In the genomic region with DNA sequence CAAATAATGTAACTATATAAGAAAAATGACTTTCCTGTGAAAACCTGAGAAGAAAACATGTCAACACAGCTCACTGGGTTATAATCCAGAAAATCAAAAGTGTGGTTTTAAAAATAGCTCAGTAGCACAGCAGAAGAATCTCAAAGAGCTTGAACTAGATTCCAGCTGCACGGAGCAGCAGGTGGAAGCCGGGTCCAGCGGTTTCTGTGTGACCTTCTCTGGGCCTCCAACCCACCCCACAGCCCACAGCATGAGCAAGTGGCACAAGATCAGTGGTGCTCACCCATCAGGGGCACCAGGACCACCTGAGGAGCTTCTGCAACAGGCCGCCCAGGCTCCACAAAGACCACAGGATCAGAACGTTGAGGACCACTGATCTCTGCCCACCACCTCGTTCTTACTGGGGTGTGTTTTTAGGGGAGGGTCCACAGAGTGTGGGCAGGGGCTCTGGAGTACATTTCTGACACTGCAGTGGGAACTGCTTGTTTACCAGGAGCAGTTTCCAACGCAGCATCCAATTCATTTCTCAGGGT, we compare ENCODE assay signal across 15 cellular contexts. TPM values are rescaled to one million over a fixed set of nuclear protein-coding genes. Genes with fewer than 3 reads are reported as not detected.
DNase-seq lines count a peak whose midpoint lies in the region; ATAC-seq, FAIRE-seq and TF ChIP-seq lines count a peak whose summit lies in the region.
"Had no signal": no experiment of that assay in that cellular context is flagged by ENCODE, and none has a peak within 500 bp of the region (broad histone marks: within the 10 kb centered on the region; RNA-seq: fewer than 3 reads in every experiment).

No MANE protein-coding gene starts in this region.

- TF ChIP-seq CTCF in left ventricle myocardium inferior (IDR thresholded peaks at IDR 0.05; ENCODE audit: borderline replicate concordance) (no peak), right atrium auricular region (IDR thresholded peaks at IDR 0.05) (no peak), lung (IDR thresholded peaks at IDR 0.05; ENCODE audit: control extremely low read depth, extremely low read depth) (no peak), psoas muscle (IDR thresholded peaks at IDR 0.05) (no peak), D721Med (IDR thresholded peaks at IDR 0.05; ENCODE audit: insufficient read depth, missing control alignments) (no peak)

- no peak for DNase-seq in left ventricle myocardium inferior
- DNase-seq in right atrium auricular region (ENCODE audit: low spot score): no peak
- DNase-seq in lung (ENCODE audit: low spot score): peak; percentile 22
- DNase-seq in psoas muscle: no peak
- DNase-seq in D721Med (ENCODE audit: insufficient read length, low spot score): no peak
- DNase-seq in NCI-H748 (lab: John Stamatoyannopoulos, UW; ENCODE audit: unreplicated experiment): no peak
- DNase-seq: ACHN; CD4-positive, CD25-positive, alpha-beta regulatory T cell; DMS79; GOT3; H9 had no signal

- H3K4me1 ChIP-seq in left ventricle myocardium inferior (peaks cover 46% of the 10 kb centered on the region), right atrium auricular region (peaks cover 0 to 37% of the 10 kb centered on the region in 2 donors), lung (ENCODE audit: control insufficient read depth in 2 of 2, insufficient read depth in 2 of 2, low read length in 2 of 2) (peaks cover 0 to 4% of the 10 kb centered on the region in 2 donors), psoas muscle (peaks cover 58% of the 10 kb centered on the region)

- H3K36me3 ChIP-seq in left ventricle myocardium inferior: peaks cover 8% of the 10 kb centered on the region
- no peaks in the 10 kb centered on the region for H3K36me3 ChIP-seq in right atrium auricular region
- H3K36me3 ChIP-seq in lung (ENCODE audit: control insufficient read depth in 2 of 2, insufficient read depth in 2 of 2, low read length in 2 of 2): peaks cover 0 to 2% of the 10 kb centered on the region in 2 donors
- H3K36me3 ChIP-seq in psoas muscle (ENCODE audit: insufficient read depth in 1 of 2, low read depth in 1 of 2): no peaks in the 10 kb centered on the region

- H3K4me3 ChIP-seq in left ventricle myocardium inferior: no peak overlapping the region
- no peak overlapping the region for H3K4me3 ChIP-seq in right atrium auricular region
- H3K4me3 ChIP-seq in lung: no peak overlapping the region
- no peak overlapping the region for H3K4me3 ChIP-seq in psoas muscle
- H3K4me3 ChIP-seq: BLaER1 treated with 17β-estradiol and CSF1 and Interleukin-3, amounts not matched to agents 10 nM and 100 nM; GM12878 had no signal

- H3K27me3 ChIP-seq in left ventricle myocardium inferior (ENCODE audit: low read depth): no peaks in the 10 kb centered on the region
- no peaks in the 10 kb centered on the region for H3K27me3 ChIP-seq in right atrium auricular region
- H3K27me3 ChIP-seq in lung (ENCODE audit: control insufficient read depth, insufficient read depth): no peaks in the 10 kb centered on the region
- no peaks in the 10 kb centered on the region for H3K27me3 ChIP-seq in psoas muscle (ENCODE audit: insufficient read depth in 3 of 3, low read length in 2 of 3)
- H3K27me3 ChIP-seq: BLaER1 treated with 17β-estradiol and CSF1 and Interleukin-3, amounts not matched to agents 10 nM and 100 nM had no signal

- H3K9me3 ChIP-seq in left ventricle myocardium inferior (replicated peaks): no peaks in the 10 kb centered on the region
- H3K9me3 ChIP-seq in right atrium auricular region: no peaks in the 10 kb centered on the region
- H3K9me3 ChIP-seq in lung (ENCODE audit: control insufficient read depth in 2 of 2, insufficient read depth in 1 of 2, low read length in 1 of 2): no peaks in the 10 kb centered on the region
- no peaks in the 10 kb centered on the region for H3K9me3 ChIP-seq in psoas muscle
- H3K9me3 ChIP-seq: BLaER1 treated with 17β-estradiol and CSF1 and Interleukin-3, amounts not matched to agents 10 nM and 100 nM had no signal

- 93 to 94% methylated on average over 7 of the region's 7 CpGs for WGBS in lung, 2 donors
- 52 to 59% (median 54%) methylated on average over 7 of the region's 7 CpGs for WGBS in psoas muscle, 3 donors

- ATAC-seq in lung (ENCODE audit: insufficient read depth, low FRiP score) (no peak), psoas muscle (peak in 1 of 4 donors; percentile 66), GM21528 (IDR thresholded peaks at IDR 0.05; ENCODE audit: low FRiP score, unreplicated experiment) (no peak)
- ATAC-seq: GM12878 had no signal

- H3K27ac ChIP-seq in left ventricle myocardium inferior (replicated peaks): peak overlapping the region; percentile 83
- H3K27ac ChIP-seq in right atrium auricular region: no peak overlapping the region
- H3K27ac ChIP-seq in lung (ENCODE audit: low read depth in 1 of 2, low read length in 1 of 2): no peak overlapping the region
- H3K27ac ChIP-seq in psoas muscle: peak overlapping the region; percentile 43
- H3K27ac ChIP-seq: BLaER1 treated with 17β-estradiol and CSF1 and Interleukin-3, amounts not matched to agents 10 nM and 100 nM; HL-60 had no signal

- intact Hi-C loops in left ventricle myocardium inferior (cut with micrococcal nuclease) (no loop called here), psoas muscle (cut with DNase I) (no loop called here)

- FAIRE-seq in D721Med (lab: Jason Lieb, UNC): no peak
- FAIRE-seq: GM12878 had no signal

RNA-seq across cellular contexts. Expression of gene SLC41A3, which starts 23.2 kb away (rescaled TPM):
- 30.2 TPM for total RNA-seq in left ventricle myocardium inferior
- 10 to 100 TPM; 34.1 to 39.6 TPM for total RNA-seq in right atrium auricular region
- total RNA-seq in lung: 10 to 100 TPM; 37.8 to 50.2 TPM
- 10 to 100 TPM; 16.9 to 31.9 TPM for polyA plus RNA-seq in lung
- 10 to 100 TPM; 37.5 to 58.9 (median 45.3) TPM for total RNA-seq in psoas muscle
- polyA plus RNA-seq in psoas muscle: 10 to 100 TPM; 28.7 to 36.9 (median 34.7) TPM

Comparison
In these comparisons a context has a peak if more than half of its experiments do, and no peak if none do; other contexts are left out.
1. H3K27ac ChIP-seq: peak in left ventricle myocardium inferior (single experiment) and psoas muscle (single experiment); none in right atrium auricular region (0 of 2) and lung (0 of 2).